Comparison of ENCODE assay signal across 8 cellular contexts in the genomic region with DNA sequence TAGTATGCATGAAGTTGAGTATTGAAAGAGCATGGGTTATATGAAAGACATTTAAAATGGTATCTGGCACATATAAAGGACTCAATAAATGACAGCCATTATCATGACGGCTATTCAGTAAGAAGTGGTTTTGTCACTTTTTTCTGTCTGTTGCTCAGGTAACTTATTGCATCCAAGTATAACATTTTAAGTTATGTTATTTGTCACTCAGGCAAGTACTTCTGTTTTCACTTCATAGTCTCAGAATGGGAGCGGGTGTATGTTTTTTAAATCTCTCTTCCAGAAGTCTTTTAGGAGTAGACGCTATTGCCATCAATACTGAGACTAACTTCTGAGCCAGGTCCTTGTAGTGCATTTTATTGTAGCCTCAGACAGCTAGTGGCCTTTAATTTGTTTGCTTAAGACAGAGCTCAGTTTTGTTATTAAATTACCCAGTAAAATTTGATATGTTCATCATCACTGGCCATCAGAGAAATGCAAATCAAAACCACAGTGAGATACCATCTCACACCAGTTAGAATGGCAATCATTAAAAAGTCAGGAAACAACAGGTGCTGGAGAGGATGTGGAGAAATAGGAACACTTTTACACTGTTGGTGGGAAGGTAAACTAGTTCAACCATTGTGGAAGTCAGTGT.
A peak's percentile ranks its signal among the peaks of the same experiment; 100 is the strongest.
DNase-seq lines count a peak whose midpoint lies in the region; ATAC-seq and TF ChIP-seq lines count a peak whose summit lies in the region.
"Not testable (repeated sequence)": the region's sequence is repeated elsewhere in the genome, so short reads cannot be mapped to it uniquely, and the experiment has no call there.

No MANE protein-coding gene starts in this region.

- ATAC-seq in GM18502 (IDR thresholded peaks at IDR 0.05; ENCODE audit: poor library complexity, unreplicated experiment) (peak; percentile 79), GM18907 (IDR thresholded peaks at IDR 0.05; ENCODE audit: unreplicated experiment) (peak; percentile 88), GM19468 (IDR thresholded peaks at IDR 0.05; ENCODE audit: extremely low read depth, unreplicated experiment) (peak; percentile 40), HG02870 (IDR thresholded peaks at IDR 0.05; ENCODE audit: unreplicated experiment) (peak; percentile 87), HG03135 (IDR thresholded peaks at IDR 0.05; ENCODE audit: unreplicated experiment) (peak; percentile 66), HG03460 (IDR thresholded peaks at IDR 0.05; ENCODE audit: unreplicated experiment) (peak; percentile 66)
- ATAC-seq in stimulated activated naive B cell treated with anti-CD40 and anti-IgM and Interleukin-4, amounts not matched to agents 10 μg/mL and 1 μg/mL and 100 μg/mL, for 72 hours (replicated peaks) = peak; percentile 27 to 71

- H3K36me3 Mint-ChIP-seq in stimulated activated naive B cell treated with anti-CD40 and anti-IgM and Interleukin-4, amounts not matched to agents 10 μg/mL and 1 μg/mL and 100 μg/mL, for 72 hours = not testable (repeated sequence)

- CTCF ChIA-PET in HEK293 (lab: Yijun Ruan, JAX) = interaction anchor here (0.7 kb wide), 1 partner anchor 493 kb away, joined by 3 read pairs; no protein-coding TSS in a partner anchor

- POLR2A ChIA-PET in HEK293 (lab: Yijun Ruan, JAX) = not testable (repeated sequence)

- H3K4me3 Mint-ChIP-seq in stimulated activated naive B cell treated with anti-CD40 and anti-IgM and Interleukin-4, amounts not matched to agents 10 μg/mL and 1 μg/mL and 100 μg/mL, for 72 hours = not testable (repeated sequence)

- H3K9me3 ChIP-seq in HEK293 (ENCODE audit: control insufficient read depth, insufficient read depth, low read depth, low read length) = not testable (repeated sequence)

- H3K4me1 Mint-ChIP-seq in stimulated activated naive B cell treated with anti-CD40 and anti-IgM and Interleukin-4, amounts not matched to agents 10 μg/mL and 1 μg/mL and 100 μg/mL, for 72 hours = peaks cover 2 to 11% of the 10 kb centered on the region in 2 donors

- not testable (repeated sequence) for H3K4me3 ChIP-seq in HEK293 (ENCODE audit: low read depth, low read length)

- not testable (repeated sequence) for H3K27me3 Mint-ChIP-seq in stimulated activated naive B cell treated with anti-CD40 and anti-IgM and Interleukin-4, amounts not matched to agents 10 μg/mL and 1 μg/mL and 100 μg/mL, for 72 hours

- H3K27ac ChIP-seq in HEK293 (ENCODE audit: extremely low read depth, low read depth, low read length) = not testable (repeated sequence)

- not testable (repeated sequence) for DNase-seq in stimulated activated naive B cell treated with anti-CD40 and anti-IgM and Interleukin-4, amounts not matched to agents 10 μg/mL and 1 μg/mL and 100 μg/mL, for 72 hours

- TF ChIP-seq CTCF in HEK293 (tag by site-specific recombination; IDR thresholded peaks at IDR 0.05) = not testable (repeated sequence)

- H3K9me3 Mint-ChIP-seq in stimulated activated naive B cell treated with anti-CD40 and anti-IgM and Interleukin-4, amounts not matched to agents 10 μg/mL and 1 μg/mL and 100 μg/mL, for 72 hours = not testable (repeated sequence)

- peak overlapping the region; percentile 14 for H3K27ac Mint-ChIP-seq in stimulated activated naive B cell treated with anti-CD40 and anti-IgM and Interleukin-4, amounts not matched to agents 10 μg/mL and 1 μg/mL and 100 μg/mL, for 72 hours

- H3K36me3 ChIP-seq in HEK293 (ENCODE audit: control insufficient read depth in 2 of 2, insufficient read depth in 1 of 2, low read length in 2 of 2) = not testable (repeated sequence)

- H3K4me1 ChIP-seq in HEK293 (ENCODE audit: control insufficient read depth, insufficient read depth, low read length) = not testable (repeated sequence)

TF ChIP-seq in HEK293, 187 proteins besides CTCF, POLR2A, EP300 and RAD21:
- TF ChIP-seq SCRT2 (tag by site-specific recombination; IDR thresholded peaks at IDR 0.05) (0 out of 2 replicates have a peak, but pooled peaks have one; percentile 17), SCRT1 (tag by site-specific recombination; IDR thresholded peaks at IDR 0.05; ENCODE audit: borderline replicate concordance) (peak; percentile 79)
TF ChIP-seq in HEK293: peak in this region for 2; not testable (repeated sequence) for 185.
